Comparison of ENCODE assay signal across 15 cellular contexts in genomic region chr14:98899441-98899840, GRCh38.
A peak's percentile ranks its signal among the peaks of the same experiment; 100 is the strongest.
DNase-seq lines count a peak whose midpoint lies in the region; ATAC-seq and TF ChIP-seq lines count a peak whose summit lies in the region.
"Had no signal": no experiment of that assay in that cellular context is flagged by ENCODE, and none has a peak within 500 bp of the region (broad histone marks: within the 10 kb centered on the region; RNA-seq: fewer than 3 reads in every experiment).

No MANE protein-coding gene starts in this region.

- 0 out of 2 replicates have a peak, but pooled peaks have one; percentile 31 for ATAC-seq in WTC11
- ATAC-seq: CD8-positive, alpha-beta T cell had no signal

- WGBS in neuronal stem cell (ENCODE audit: extremely low coverage in 2 of 2, insufficient read length in 2 of 2, insufficient replicate concordance in 1 of 2), 2 donors, result no CpG with 5 or more reads among the region's 9 CpGs

- H3K14ac ChIP-seq in neuronal stem cell (ENCODE audit: low read length), result peak overlapping the region; percentile 43

- no peak overlapping the region for H3K4me2 ChIP-seq in neuronal stem cell (ENCODE audit: insufficient read depth, low read length, poor library complexity, severe bottlenecking)

- POLR2A ChIA-PET in WTC11 (lab: Charles Lee), result no interaction called here
- POLR2A ChIA-PET in activated CD4-positive, alpha-beta memory T cell treated with anti-CD3 and anti-CD28 coated beads, Interleukin-2, amount 10 ng/mL, durations not matched to agents 7 days and 5 days (lab: Charles Lee), result no interaction called here

- H3K9ac ChIP-seq in neuronal stem cell (ENCODE audit: low read depth, low read length, poor library complexity), result no peak overlapping the region

- no peak overlapping the region for H3K4me3 ChIP-seq in neuronal stem cell (ENCODE audit: low read length in 2 of 2)
- H3K4me3 ChIP-seq: HAP-1 had no signal

- H3K79me1 ChIP-seq in neuronal stem cell (ENCODE audit: low read depth, low read length), result no peaks in the 10 kb centered on the region

- H3K36me3 ChIP-seq in neuronal stem cell (replicated peaks in 1 of 2; ENCODE audit: control insufficient read depth in 2 of 2, insufficient read depth in 2 of 2, low read length in 2 of 2), result no peaks in the 10 kb centered on the region
- H3K36me3 ChIP-seq: HAP-1 had no signal

- H4K91ac ChIP-seq in neuronal stem cell (ENCODE audit: low read depth, low read length, poor library complexity), result no peak overlapping the region

- H2AFZ ChIP-seq in neuronal stem cell (ENCODE audit: low read length), result no peak overlapping the region

- H3K9me3 ChIP-seq in neuronal stem cell (replicated peaks in 1 of 2; ENCODE audit: control insufficient read depth in 2 of 2, insufficient read depth in 1 of 2, low read depth in 1 of 2, low read length in 2 of 2), result no peaks in the 10 kb centered on the region
- H3K9me3 ChIP-seq: Caco-2, HAP-1 had no signal

- H3K27me3 Mint-ChIP-seq in WTC11 (ENCODE audit: low read depth), result peaks cover 20% of the 10 kb centered on the region
- no peaks in the 10 kb centered on the region for H3K27me3 Mint-ChIP-seq in activated CD4-positive, alpha-beta memory T cell treated with anti-CD3 and anti-CD28 coated beads, Interleukin-2, amount 10 ng/mL, durations not matched to agents 7 days and 5 days
- H3K27me3 Mint-ChIP-seq in activated naive CD4-positive, alpha-beta T cell treated with anti-CD3 and anti-CD28 coated beads, Interleukin-2, amount 10 ng/mL, durations not matched to agents 7 days and 5 days, result peaks cover 11% of the 10 kb centered on the region
- H3K27me3 Mint-ChIP-seq in activated T-helper 2 cell treated with anti-CD3 and anti-CD28 coated beads, Interferon-gamma antibody, Interleukin-2, Interleukin-4, amounts not matched to agents 10 μg/mL and 5 μg/mL and 100 μg/mL, durations not matched to agents 14 hours and 24 hours and 36 hours (ENCODE audit: low read depth), result no peaks in the 10 kb centered on the region

- no peaks in the 10 kb centered on the region; the same call in 1 of the 2 replicates for H3K36me3 Mint-ChIP-seq in WTC11
- no peaks in the 10 kb centered on the region for H3K36me3 Mint-ChIP-seq in activated CD4-positive, alpha-beta memory T cell treated with anti-CD3 and anti-CD28 coated beads, Interleukin-2, amount 10 ng/mL, durations not matched to agents 7 days and 5 days (ENCODE audit: low read depth)
- no peaks in the 10 kb centered on the region for H3K36me3 Mint-ChIP-seq in activated naive CD4-positive, alpha-beta T cell treated with anti-CD3 and anti-CD28 coated beads, Interleukin-2, amount 10 ng/mL, durations not matched to agents 7 days and 5 days
- no peaks in the 10 kb centered on the region for H3K36me3 Mint-ChIP-seq in activated T-helper 2 cell treated with anti-CD3 and anti-CD28 coated beads, Interferon-gamma antibody, Interleukin-2, Interleukin-4, amounts not matched to agents 10 μg/mL and 5 μg/mL and 100 μg/mL, durations not matched to agents 14 hours and 24 hours and 36 hours (ENCODE audit: low read depth)
- H3K36me3 Mint-ChIP-seq: CD4-positive, CD25-positive, alpha-beta regulatory T cell; CD8-positive, alpha-beta T cell had no signal

- no peak overlapping the region for H4K8ac ChIP-seq in neuronal stem cell (ENCODE audit: low read depth, low read length)

- H3K4me1 ChIP-seq in neuronal stem cell (ENCODE audit: control insufficient read depth in 2 of 2, insufficient read depth in 1 of 2, low read depth in 1 of 2, low read length in 2 of 2), result peaks cover 0 to 3% of the 10 kb centered on the region in 2 donors
- H3K4me1 ChIP-seq: Caco-2 had no signal

- H2BK5ac ChIP-seq in neuronal stem cell (ENCODE audit: low read length), result peak overlapping the region; percentile 49

- no peak overlapping the region for H2BK15ac ChIP-seq in neuronal stem cell (ENCODE audit: low read length)

- H3K4ac ChIP-seq in neuronal stem cell (ENCODE audit: low read length), result no peak overlapping the region

- CTCF ChIA-PET in WTC11 (lab: Charles Lee), result no interaction called here
- CTCF ChIA-PET in activated CD4-positive, alpha-beta memory T cell treated with anti-CD3 and anti-CD28 coated beads, Interleukin-2, amount 10 ng/mL, durations not matched to agents 7 days and 5 days (lab: Charles Lee), result no interaction called here
- CTCF ChIA-PET in activated naive CD4-positive, alpha-beta T cell treated with anti-CD3 and anti-CD28 coated beads, Interleukin-2, amount 10 ng/mL, durations not matched to agents 7 days and 5 days (lab: Charles Lee), result no interaction called here

- H3K9me3 Mint-ChIP-seq in WTC11, result peaks cover 6% of the 10 kb centered on the region
- peaks cover 9% of the 10 kb centered on the region for H3K9me3 Mint-ChIP-seq in activated CD4-positive, alpha-beta memory T cell treated with anti-CD3 and anti-CD28 coated beads, Interleukin-2, amount 10 ng/mL, durations not matched to agents 7 days and 5 days
- H3K9me3 Mint-ChIP-seq in activated naive CD4-positive, alpha-beta T cell treated with anti-CD3 and anti-CD28 coated beads, Interleukin-2, amount 10 ng/mL, durations not matched to agents 7 days and 5 days, result no peaks in the 10 kb centered on the region
- no peaks in the 10 kb centered on the region for H3K9me3 Mint-ChIP-seq in activated T-helper 2 cell treated with anti-CD3 and anti-CD28 coated beads, Interferon-gamma antibody, Interleukin-2, Interleukin-4, amounts not matched to agents 10 μg/mL and 5 μg/mL and 100 μg/mL, durations not matched to agents 14 hours and 24 hours and 36 hours
- H3K9me3 Mint-ChIP-seq: CD8-positive, alpha-beta T cell had no signal

- peak overlapping the region; percentile 80 for H2BK12ac ChIP-seq in neuronal stem cell (ENCODE audit: low read length)

- no peak overlapping the region for H3K4me3 Mint-ChIP-seq in WTC11
- no peak overlapping the region for H3K4me3 Mint-ChIP-seq in activated CD4-positive, alpha-beta memory T cell treated with anti-CD3 and anti-CD28 coated beads, Interleukin-2, amount 10 ng/mL, durations not matched to agents 7 days and 5 days
- no peak overlapping the region for H3K4me3 Mint-ChIP-seq in activated naive CD4-positive, alpha-beta T cell treated with anti-CD3 and anti-CD28 coated beads, Interleukin-2, amount 10 ng/mL, durations not matched to agents 7 days and 5 days
- no peak overlapping the region for H3K4me3 Mint-ChIP-seq in activated T-helper 2 cell treated with anti-CD3 and anti-CD28 coated beads, Interferon-gamma antibody, Interleukin-2, Interleukin-4, amounts not matched to agents 10 μg/mL and 5 μg/mL and 100 μg/mL, durations not matched to agents 14 hours and 24 hours and 36 hours (ENCODE audit: low read depth)
- H3K4me3 Mint-ChIP-seq: CD8-positive, alpha-beta T cell; HFFc6 had no signal

- intact Hi-C loops in activated T-helper 2 cell treated with anti-CD3 and anti-CD28 coated beads, Interferon-gamma antibody, Interleukin-2, Interleukin-4, amounts not matched to agents 10 μg/mL and 5 μg/mL and 100 μg/mL, durations not matched to agents 14 hours and 24 hours and 36 hours (cut with micrococcal nuclease), result no loop called here

- TF ChIP-seq CTCF in WTC11 (IDR thresholded peaks at IDR 0.05), result no peak

- H2BK120ac ChIP-seq in neuronal stem cell (ENCODE audit: low read depth, low read length), result no peak overlapping the region

- DNase-seq in WTC11 (ENCODE audit: low spot score) (no peak), islet precursor cell (peak; percentile 68), neuronal stem cell (ENCODE audit: low spot score) (no peak)
- DNase-seq in activated CD4-positive, alpha-beta memory T cell treated with anti-CD3 and anti-CD28 coated beads, Interleukin-2, amount 10 ng/mL, durations not matched to agents 7 days and 5 days, result no peak
- DNase-seq in activated naive CD4-positive, alpha-beta T cell treated with anti-CD3 and anti-CD28 coated beads, Interleukin-2, amount 10 ng/mL, durations not matched to agents 7 days and 5 days, result no peak
- no peak for DNase-seq in activated T-helper 2 cell treated with anti-CD3 and anti-CD28 coated beads, Interferon-gamma antibody, Interleukin-2, Interleukin-4, amounts not matched to agents 10 μg/mL and 5 μg/mL and 100 μg/mL, durations not matched to agents 14 hours and 24 hours and 36 hours (ENCODE audit: low spot score)
- DNase-seq: C1 segment of cervical spinal cord; Caco-2; CD4-positive, CD25-positive, alpha-beta regulatory T cell; CD8-positive, alpha-beta T cell; DMS153; DND-41; GOT3; HFFc6 had no signal

- no peak overlapping the region for H3K27ac ChIP-seq in neuronal stem cell (replicated peaks; ENCODE audit: low read length)

- no peak overlapping the region for H3K27ac Mint-ChIP-seq in WTC11
- H3K27ac Mint-ChIP-seq in activated CD4-positive, alpha-beta memory T cell treated with anti-CD3 and anti-CD28 coated beads, Interleukin-2, amount 10 ng/mL, durations not matched to agents 7 days and 5 days, result no peak overlapping the region
- H3K27ac Mint-ChIP-seq in activated naive CD4-positive, alpha-beta T cell treated with anti-CD3 and anti-CD28 coated beads, Interleukin-2, amount 10 ng/mL, durations not matched to agents 7 days and 5 days, result no peak overlapping the region
- no peak overlapping the region for H3K27ac Mint-ChIP-seq in activated T-helper 2 cell treated with anti-CD3 and anti-CD28 coated beads, Interferon-gamma antibody, Interleukin-2, Interleukin-4, amounts not matched to agents 10 μg/mL and 5 μg/mL and 100 μg/mL, durations not matched to agents 14 hours and 24 hours and 36 hours
- H3K27ac Mint-ChIP-seq: CD4-positive, CD25-positive, alpha-beta regulatory T cell; CD8-positive, alpha-beta T cell; HFFc6 had no signal

- H3K4me1 Mint-ChIP-seq in WTC11, result peaks cover 11% of the 10 kb centered on the region
- no peaks in the 10 kb centered on the region for H3K4me1 Mint-ChIP-seq in activated CD4-positive, alpha-beta memory T cell treated with anti-CD3 and anti-CD28 coated beads, Interleukin-2, amount 10 ng/mL, durations not matched to agents 7 days and 5 days
- H3K4me1 Mint-ChIP-seq in activated naive CD4-positive, alpha-beta T cell treated with anti-CD3 and anti-CD28 coated beads, Interleukin-2, amount 10 ng/mL, durations not matched to agents 7 days and 5 days, result no peaks in the 10 kb centered on the region
- H3K4me1 Mint-ChIP-seq in activated T-helper 2 cell treated with anti-CD3 and anti-CD28 coated beads, Interferon-gamma antibody, Interleukin-2, Interleukin-4, amounts not matched to agents 10 μg/mL and 5 μg/mL and 100 μg/mL, durations not matched to agents 14 hours and 24 hours and 36 hours (ENCODE audit: low read depth), result no peaks in the 10 kb centered on the region

- no peak overlapping the region for H2AK5ac ChIP-seq in neuronal stem cell (ENCODE audit: low read depth, low read length)

- peak overlapping the region; percentile 42 for H3K18ac ChIP-seq in neuronal stem cell (ENCODE audit: low read length)

- H3K27me3 ChIP-seq in neuronal stem cell (ENCODE audit: control insufficient read depth in 3 of 3, insufficient read depth in 3 of 3, low read depth in 1 of 3, low read length in 3 of 3), result no peaks in the 10 kb centered on the region

- no peak overlapping the region for H3K23ac ChIP-seq in neuronal stem cell (ENCODE audit: low read depth, low read length, poor library complexity)

TF ChIP-seq in WTC11, 78 proteins besides CTCF, POLR2A, EP300 and RAD21:
- no peak for TF ChIP-seq ZBTB21 (CRISPR knock-in tag; IDR thresholded peaks at IDR 0.05; ENCODE audit: borderline replicate concordance)
